9 cellular contexts compared by ENCODE assay signal in the genomic region with DNA sequence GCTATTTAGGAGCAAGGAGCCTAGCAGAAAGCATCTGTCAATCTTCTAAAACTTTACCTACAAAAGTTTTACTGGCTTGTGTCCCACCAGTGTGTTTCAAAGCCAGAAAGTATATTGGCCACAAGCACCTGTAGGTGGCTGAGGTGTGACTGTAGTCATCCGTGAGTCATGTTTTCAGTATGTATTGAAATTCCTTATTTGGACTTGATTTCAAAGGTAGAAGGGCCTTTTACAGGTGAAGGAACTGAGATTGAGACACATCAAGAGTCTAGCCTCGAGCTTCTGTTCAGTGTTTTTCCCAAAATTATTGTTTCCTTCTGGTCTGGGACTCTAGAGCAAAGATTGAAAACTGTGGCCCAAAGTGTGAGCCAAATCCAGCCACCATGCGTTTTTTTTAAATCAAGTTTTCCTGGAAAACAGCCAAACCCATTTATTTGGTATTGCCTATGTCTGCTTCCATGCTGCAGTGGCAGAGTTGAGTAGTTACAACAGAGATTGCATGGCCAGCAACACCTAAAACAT.
A peak's percentile ranks its signal among the peaks of the same experiment; 100 is the strongest.
DNase-seq lines count a peak whose midpoint lies in the region; ATAC-seq and TF ChIP-seq lines count a peak whose summit lies in the region.
"Had no signal": no experiment of that assay in that cellular context is flagged by ENCODE, and none has a peak within 500 bp of the region (broad histone marks: within the 10 kb centered on the region; RNA-seq: fewer than 3 reads in every experiment).

No MANE protein-coding gene starts in this region.

- no peaks in the 10 kb centered on the region for H3K9me3 ChIP-seq in OCI-LY1 (ENCODE audit: low read length)
- no peaks in the 10 kb centered on the region for H3K9me3 ChIP-seq in thoracic aorta

- H3K9ac ChIP-seq in OCI-LY1 (ENCODE audit: low read length), result no peak overlapping the region

- H4K20me1 ChIP-seq in OCI-LY1 (ENCODE audit: insufficient read depth, low read length), result no peaks in the 10 kb centered on the region

- TF ChIP-seq CTCF in OCI-LY1 (IDR thresholded peaks at IDR 0.05; ENCODE audit: low read length) (no peak), epithelial cell of esophagus (IDR thresholded peaks at IDR 0.05; ENCODE audit: insufficient read depth, low read depth, low read length, missing control alignments) (peak; percentile 14), thoracic aorta (IDR thresholded peaks at IDR 0.05) (no peak)

- H2AFZ ChIP-seq in OCI-LY1 (ENCODE audit: low read length), result no peak overlapping the region

- peaks cover 19% of the 10 kb centered on the region for H3K36me3 ChIP-seq in OCI-LY1 (ENCODE audit: insufficient read depth, low read length)
- peaks cover 11% of the 10 kb centered on the region for H3K36me3 ChIP-seq in thoracic aorta

- H3K27me3 ChIP-seq in OCI-LY1 (ENCODE audit: insufficient read depth, low read length) (no peaks in the 10 kb centered on the region), thoracic aorta (replicated peaks; ENCODE audit: insufficient read depth) (no peaks in the 10 kb centered on the region)

- peak overlapping the region; percentile 82 for H3K27ac ChIP-seq in OCI-LY1 (ENCODE audit: low read depth, low read length, poor library complexity, severe bottlenecking)
- H3K27ac ChIP-seq in thoracic aorta, result peak overlapping the region in 1 of 2 donors; percentile 25

- H3K4me2 ChIP-seq in OCI-LY1 (ENCODE audit: low read length), result no peak overlapping the region

- no peaks in the 10 kb centered on the region for H3K79me2 ChIP-seq in OCI-LY1 (ENCODE audit: insufficient read depth, low read length)

- H3K9me2 ChIP-seq in OCI-LY1 (ENCODE audit: low read depth, low read length), result no peaks in the 10 kb centered on the region

- H3K4me3 ChIP-seq in OCI-LY1 (ENCODE audit: low read depth, low read length, poor library complexity, severe bottlenecking) (no peak overlapping the region), epithelial cell of esophagus (ENCODE audit: low read length) (no peak overlapping the region), thoracic aorta (no peak overlapping the region)

- peaks cover 46% of the 10 kb centered on the region for H3K4me1 ChIP-seq in OCI-LY1 (ENCODE audit: insufficient read depth, low read length, severe bottlenecking)
- H3K4me1 ChIP-seq in thoracic aorta (ENCODE audit: control insufficient read depth in 1 of 2, low read depth in 2 of 2), result peaks cover 36 to 41% of the 10 kb centered on the region in 2 donors

- DNase-seq in activated naive CD4-positive, alpha-beta T cell treated with Interleukin-2 at 50 U/mL for 16 hours, result peak; percentile 43
- DNase-seq in activated naive CD4-positive, alpha-beta T cell (lab: John Stamatoyannopoulos, UW), result no peak
- DNase-seq in epithelial cell of esophagus (ENCODE audit: low read depth) (peak; percentile 79), thoracic aorta (ENCODE audit: low spot score) (no peak), NAMALWA (ENCODE audit: low spot score) (no peak), medulla oblongata (ENCODE audit: extremely low spot score) (no peak)
- DNase-seq: aorta had no signal

- peak; percentile 8 for ATAC-seq in thoracic aorta (ENCODE audit: insufficient number of reproducible peaks, low FRiP score, low read depth)
- no peak for ATAC-seq in HG02798 (IDR thresholded peaks at IDR 0.05; ENCODE audit: poor library complexity, unreplicated experiment)

- H3F3A ChIP-seq in OCI-LY1 (ENCODE audit: insufficient read depth, low read length), result no peaks in the 10 kb centered on the region

Comparison
In these comparisons a context has a peak if more than half of its experiments do, and no peak if none do; other contexts are left out.
1. DNase-seq: peak in activated naive CD4-positive, alpha-beta T cell treated with Interleukin-2 at 50 U/mL for 16 hours (single experiment) and epithelial cell of esophagus (single experiment); none in activated naive CD4-positive, alpha-beta T cell (0 of 4), thoracic aorta (single experiment), NAMALWA (single experiment) and medulla oblongata (single experiment).